ENCODE assay signal across 1 cellular context in the genomic region with DNA sequence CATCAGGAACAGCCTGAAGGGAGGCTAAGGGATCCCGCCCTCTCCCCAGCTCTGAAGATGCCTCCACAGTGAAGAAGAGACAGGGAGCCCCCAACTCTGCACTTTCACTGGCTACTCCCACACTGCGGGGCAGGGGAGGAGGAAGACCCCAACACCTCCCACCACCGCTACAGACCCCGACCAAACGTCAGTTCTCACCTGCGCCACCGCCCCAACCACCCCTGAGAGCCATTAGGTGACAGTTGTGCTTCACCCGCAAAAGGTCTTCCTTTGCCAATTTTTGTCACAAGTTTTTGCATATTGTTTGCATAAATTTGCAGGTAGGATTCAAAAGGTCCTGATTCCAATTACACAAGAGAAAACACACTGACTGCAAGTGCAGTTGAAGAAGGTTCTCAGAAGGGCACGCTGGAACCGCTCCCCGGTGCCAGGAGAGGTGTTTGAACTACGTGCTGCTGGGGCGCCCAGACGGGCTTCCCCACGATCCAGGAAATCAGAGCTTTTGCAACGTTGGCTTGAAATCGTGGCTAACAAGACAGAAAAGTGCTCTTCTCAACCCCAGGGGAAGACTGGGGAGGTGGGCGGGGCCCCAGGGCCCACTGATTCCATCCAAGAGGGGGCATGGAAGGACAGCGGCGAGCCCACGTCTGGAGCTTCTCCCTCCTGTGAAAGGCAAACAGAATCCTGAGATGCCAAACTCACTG.
TF ChIP-seq lines count a peak whose summit lies in the region.

No MANE protein-coding gene starts in this region.

TF ChIP-seq in GM23338, 12 proteins besides CTCF, POLR2A, EP300 and RAD21:
- TF ChIP-seq, protein P1, sequence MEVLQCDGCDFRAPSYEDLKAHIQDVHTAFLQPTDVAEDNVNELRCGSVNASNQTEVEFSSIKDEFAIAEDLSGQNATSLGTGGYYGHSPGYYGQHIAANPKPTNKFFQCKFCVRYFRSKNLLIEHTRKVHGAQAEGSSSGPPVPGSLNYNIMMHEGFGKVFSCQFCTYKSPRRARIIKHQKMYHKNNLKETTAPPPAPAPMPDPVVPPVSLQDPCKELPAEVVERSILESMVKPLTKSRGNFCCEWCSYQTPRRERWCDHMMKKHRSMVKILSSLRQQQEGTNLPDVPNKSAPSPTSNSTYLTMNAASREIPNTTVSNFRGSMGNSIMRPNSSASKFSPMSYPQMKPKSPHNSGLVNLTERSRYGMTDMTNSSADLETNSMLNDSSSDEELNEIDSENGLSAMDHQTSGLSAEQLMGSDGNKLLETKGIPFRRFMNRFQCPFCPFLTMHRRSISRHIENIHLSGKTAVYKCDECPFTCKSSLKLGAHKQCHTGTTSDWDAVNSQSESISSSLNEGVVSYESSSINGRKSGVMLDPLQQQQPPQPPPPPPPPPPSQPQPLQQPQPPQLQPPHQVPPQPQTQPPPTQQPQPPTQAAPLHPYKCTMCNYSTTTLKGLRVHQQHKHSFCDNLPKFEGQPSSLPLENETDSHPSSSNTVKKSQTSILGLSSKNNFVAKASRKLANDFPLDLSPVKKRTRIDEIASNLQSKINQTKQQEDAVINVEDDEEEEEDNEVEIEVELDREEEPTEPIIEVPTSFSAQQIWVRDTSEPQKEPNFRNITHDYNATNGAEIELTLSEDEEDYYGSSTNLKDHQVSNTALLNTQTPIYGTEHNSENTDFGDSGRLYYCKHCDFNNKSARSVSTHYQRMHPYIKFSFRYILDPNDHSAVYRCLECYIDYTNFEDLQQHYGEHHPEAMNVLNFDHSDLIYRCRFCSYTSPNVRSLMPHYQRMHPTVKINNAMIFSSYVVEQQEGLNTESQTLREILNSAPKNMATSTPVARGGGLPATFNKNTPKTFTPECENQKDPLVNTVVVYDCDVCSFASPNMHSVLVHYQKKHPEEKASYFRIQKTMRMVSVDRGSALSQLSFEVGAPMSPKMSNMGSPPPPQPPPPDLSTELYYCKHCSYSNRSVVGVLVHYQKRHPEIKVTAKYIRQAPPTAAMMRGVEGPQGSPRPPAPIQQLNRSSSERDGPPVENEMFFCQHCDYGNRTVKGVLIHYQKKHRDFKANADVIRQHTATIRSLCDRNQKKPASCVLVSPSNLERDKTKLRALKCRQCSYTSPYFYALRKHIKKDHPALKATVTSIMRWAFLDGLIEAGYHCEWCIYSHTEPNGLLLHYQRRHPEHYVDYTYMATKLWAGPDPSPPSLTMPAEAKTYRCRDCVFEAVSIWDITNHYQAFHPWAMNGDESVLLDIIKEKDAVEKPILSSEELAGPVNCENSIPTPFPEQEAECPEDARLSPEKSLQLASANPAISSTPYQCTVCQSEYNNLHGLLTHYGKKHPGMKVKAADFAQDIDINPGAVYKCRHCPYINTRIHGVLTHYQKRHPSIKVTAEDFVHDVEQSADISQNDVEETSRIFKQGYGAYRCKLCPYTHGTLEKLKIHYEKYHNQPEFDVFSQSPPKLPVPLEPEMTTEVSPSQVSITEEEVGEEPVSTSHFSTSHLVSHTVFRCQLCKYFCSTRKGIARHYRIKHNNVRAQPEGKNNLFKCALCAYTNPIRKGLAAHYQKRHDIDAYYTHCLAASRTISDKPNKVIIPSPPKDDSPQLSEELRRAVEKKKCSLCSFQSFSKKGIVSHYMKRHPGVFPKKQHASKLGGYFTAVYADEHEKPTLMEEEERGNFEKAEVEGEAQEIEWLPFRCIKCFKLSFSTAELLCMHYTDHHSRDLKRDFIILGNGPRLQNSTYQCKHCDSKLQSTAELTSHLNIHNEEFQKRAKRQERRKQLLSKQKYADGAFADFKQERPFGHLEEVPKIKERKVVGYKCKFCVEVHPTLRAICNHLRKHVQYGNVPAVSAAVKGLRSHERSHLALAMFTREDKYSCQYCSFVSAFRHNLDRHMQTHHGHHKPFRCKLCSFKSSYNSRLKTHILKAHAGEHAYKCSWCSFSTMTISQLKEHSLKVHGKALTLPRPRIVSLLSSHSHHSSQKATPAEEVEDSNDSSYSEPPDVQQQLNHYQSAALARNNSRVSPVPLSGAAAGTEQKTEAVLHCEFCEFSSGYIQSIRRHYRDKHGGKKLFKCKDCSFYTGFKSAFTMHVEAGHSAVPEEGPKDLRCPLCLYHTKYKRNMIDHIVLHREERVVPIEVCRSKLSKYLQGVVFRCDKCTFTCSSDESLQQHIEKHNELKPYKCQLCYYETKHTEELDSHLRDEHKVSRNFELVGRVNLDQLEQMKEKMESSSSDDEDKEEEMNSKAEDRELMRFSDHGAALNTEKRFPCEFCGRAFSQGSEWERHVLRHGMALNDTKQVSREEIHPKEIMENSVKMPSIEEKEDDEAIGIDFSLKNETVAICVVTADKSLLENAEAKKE (CRISPR knock-in tag; IDR thresholded peaks at IDR 0.05): no peak
- TF ChIP-seq EZH2 (IDR thresholded peaks at IDR 0.05; ENCODE audit: low read depth, unreplicated experiment) (no peak), ZNF331 (CRISPR knock-in tag; IDR thresholded peaks at IDR 0.05; ENCODE audit: low read depth) (no peak), EZH2phosphoT487 (IDR thresholded peaks at IDR 0.05; ENCODE audit: unreplicated experiment) (no peak), ZNF114 (CRISPR knock-in tag; IDR thresholded peaks at IDR 0.05) (no peak), POLR2AphosphoS5 (IDR thresholded peaks at IDR 0.05; ENCODE audit: low read depth) (no peak), JUNB (IDR thresholded peaks at IDR 0.05; ENCODE audit: unreplicated experiment) (no peak), NANOG (IDR thresholded peaks at IDR 0.05; ENCODE audit: borderline replicate concordance) (no peak), STAT1 (IDR thresholded peaks at IDR 0.05; ENCODE audit: unreplicated experiment) (no peak), CREB1 (CRISPR knock-in tag; IDR thresholded peaks at IDR 0.05; ENCODE audit: low read depth) (no peak)
- TF ChIP-seq, protein P2, sequence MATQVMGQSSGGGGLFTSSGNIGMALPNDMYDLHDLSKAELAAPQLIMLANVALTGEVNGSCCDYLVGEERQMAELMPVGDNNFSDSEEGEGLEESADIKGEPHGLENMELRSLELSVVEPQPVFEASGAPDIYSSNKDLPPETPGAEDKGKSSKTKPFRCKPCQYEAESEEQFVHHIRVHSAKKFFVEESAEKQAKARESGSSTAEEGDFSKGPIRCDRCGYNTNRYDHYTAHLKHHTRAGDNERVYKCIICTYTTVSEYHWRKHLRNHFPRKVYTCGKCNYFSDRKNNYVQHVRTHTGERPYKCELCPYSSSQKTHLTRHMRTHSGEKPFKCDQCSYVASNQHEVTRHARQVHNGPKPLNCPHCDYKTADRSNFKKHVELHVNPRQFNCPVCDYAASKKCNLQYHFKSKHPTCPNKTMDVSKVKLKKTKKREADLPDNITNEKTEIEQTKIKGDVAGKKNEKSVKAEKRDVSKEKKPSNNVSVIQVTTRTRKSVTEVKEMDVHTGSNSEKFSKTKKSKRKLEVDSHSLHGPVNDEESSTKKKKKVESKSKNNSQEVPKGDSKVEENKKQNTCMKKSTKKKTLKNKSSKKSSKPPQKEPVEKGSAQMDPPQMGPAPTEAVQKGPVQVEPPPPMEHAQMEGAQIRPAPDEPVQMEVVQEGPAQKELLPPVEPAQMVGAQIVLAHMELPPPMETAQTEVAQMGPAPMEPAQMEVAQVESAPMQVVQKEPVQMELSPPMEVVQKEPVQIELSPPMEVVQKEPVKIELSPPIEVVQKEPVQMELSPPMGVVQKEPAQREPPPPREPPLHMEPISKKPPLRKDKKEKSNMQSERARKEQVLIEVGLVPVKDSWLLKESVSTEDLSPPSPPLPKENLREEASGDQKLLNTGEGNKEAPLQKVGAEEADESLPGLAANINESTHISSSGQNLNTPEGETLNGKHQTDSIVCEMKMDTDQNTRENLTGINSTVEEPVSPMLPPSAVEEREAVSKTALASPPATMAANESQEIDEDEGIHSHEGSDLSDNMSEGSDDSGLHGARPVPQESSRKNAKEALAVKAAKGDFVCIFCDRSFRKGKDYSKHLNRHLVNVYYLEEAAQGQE (IDR thresholded peaks at IDR 0.05; ENCODE audit: unreplicated experiment): no peak
- TF ChIP-seq, protein P3, sequence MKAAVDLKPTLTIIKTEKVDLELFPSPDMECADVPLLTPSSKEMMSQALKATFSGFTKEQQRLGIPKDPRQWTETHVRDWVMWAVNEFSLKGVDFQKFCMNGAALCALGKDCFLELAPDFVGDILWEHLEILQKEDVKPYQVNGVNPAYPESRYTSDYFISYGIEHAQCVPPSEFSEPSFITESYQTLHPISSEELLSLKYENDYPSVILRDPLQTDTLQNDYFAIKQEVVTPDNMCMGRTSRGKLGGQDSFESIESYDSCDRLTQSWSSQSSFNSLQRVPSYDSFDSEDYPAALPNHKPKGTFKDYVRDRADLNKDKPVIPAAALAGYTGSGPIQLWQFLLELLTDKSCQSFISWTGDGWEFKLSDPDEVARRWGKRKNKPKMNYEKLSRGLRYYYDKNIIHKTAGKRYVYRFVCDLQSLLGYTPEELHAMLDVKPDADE (IDR thresholded peaks at IDR 0.05): no peak
